Comparison of ENCODE assay signal across 15 cellular contexts in the genomic region with DNA sequence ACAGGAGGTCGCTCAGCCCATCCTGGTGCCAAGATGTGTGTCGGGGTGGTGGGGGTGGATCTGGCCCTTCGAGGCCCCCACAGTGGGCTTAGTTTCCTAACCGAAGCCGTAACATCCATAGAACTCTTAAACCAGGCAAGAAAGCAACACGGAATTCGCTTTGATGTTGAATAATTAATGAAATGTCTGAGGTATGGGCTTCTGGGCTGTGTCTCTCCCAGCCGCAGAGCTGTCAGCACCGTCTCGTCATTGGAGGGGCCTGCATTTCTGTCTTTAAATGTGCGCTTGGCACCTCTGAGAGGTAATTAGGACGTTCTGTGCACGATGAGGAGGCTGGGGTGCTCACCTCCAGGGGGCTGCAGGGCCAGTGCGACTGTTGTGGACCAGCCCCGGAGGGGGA. TPM values are rescaled to one million over a fixed set of nuclear protein-coding genes. Genes with fewer than 3 reads are reported as not detected.
DNase-seq lines count a peak whose midpoint lies in the region; TF ChIP-seq lines count a peak whose summit lies in the region.
"Had no signal": no experiment of that assay in that cellular context is flagged by ENCODE, and none has a peak within 500 bp of the region (broad histone marks: within the 10 kb centered on the region; RNA-seq: fewer than 3 reads in every experiment).

No MANE protein-coding gene starts in this region.

- H3F3A ChIP-seq in neural cell (ENCODE audit: insufficient read depth, low read length, poor library complexity, severe bottlenecking) (no peaks in the 10 kb centered on the region), GM23248 (ENCODE audit: insufficient read depth) (no peaks in the 10 kb centered on the region)

- H3K9me2 ChIP-seq in neural cell (ENCODE audit: insufficient read depth, low read length), result no peaks in the 10 kb centered on the region
- H3K9me2 ChIP-seq in GM23248 (ENCODE audit: insufficient read depth), result no peaks in the 10 kb centered on the region

- H3K4me2 ChIP-seq in BLaER1 treated with 17β-estradiol and CSF1 and Interleukin-3, amounts not matched to agents 10 nM and 100 nM, result peak overlapping the region in 8 of 11 experiments; percentile 6 to 88 (median 42); a peak in 8 of 22 replicates
- H3K4me2 ChIP-seq in neural cell (ENCODE audit: low read length), result no peak overlapping the region
- no peak overlapping the region for H3K4me2 ChIP-seq in GM23248 (ENCODE audit: unreplicated experiment)
- H3K4me2 ChIP-seq: GM23338 had no signal

- peaks cover 62% of the 10 kb centered on the region for H3K4me1 Mint-ChIP-seq in brain
- H3K4me1 Mint-ChIP-seq: GM23338 had no signal

- TF ChIP-seq CTCF in brain (conservative IDR thresholded peaks at IDR 0.05) (no peak), neural cell (IDR thresholded peaks at IDR 0.05; ENCODE audit: poor library complexity, severe bottlenecking) (no peak)

- peak overlapping the region in 2 of 5 experiments; percentile 5 to 36 for H3K4me3 Mint-ChIP-seq in brain
- H3K4me3 Mint-ChIP-seq: CD8-positive, alpha-beta T cell; GM23338; IgD-negative memory B cell had no signal

- TF ChIP-seq EP300 in neural cell (conservative IDR thresholded peaks at IDR 0.05; ENCODE audit: poor library complexity, severe bottlenecking), result no peak

- TF ChIP-seq RAD21 in neural cell (conservative IDR thresholded peaks at IDR 0.05), result no peak

- H3K27me3 Mint-ChIP-seq in brain, result peaks cover 3% of the 10 kb centered on the region

- H3K4me1 ChIP-seq in BLaER1 treated with 17β-estradiol and CSF1 and Interleukin-3, amounts not matched to agents 10 nM and 100 nM, result peaks cover under 1 to 81% (median 72%) of the 10 kb centered on the region in 10 experiments; a peak in 19 of 20 replicates
- H3K4me1 ChIP-seq in GM23248 (ENCODE audit: insufficient read depth), result no peaks in the 10 kb centered on the region

- no peaks in the 10 kb centered on the region for H3K9me3 ChIP-seq in BLaER1 treated with 17β-estradiol and CSF1 and Interleukin-3, amounts not matched to agents 10 nM and 100 nM (replicated peaks in 1 of 11)
- H3K9me3 ChIP-seq in neural cell (ENCODE audit: low read length) (no peaks in the 10 kb centered on the region), GM23248 (ENCODE audit: low read depth) (no peaks in the 10 kb centered on the region)

- H3K9ac ChIP-seq in BLaER1 treated with 17β-estradiol and CSF1 and Interleukin-3, amounts not matched to agents 10 nM and 100 nM, result no peak overlapping the region
- H3K9ac ChIP-seq in neural cell (ENCODE audit: low read length) (peak overlapping the region; percentile 6), GM23248 (no peak overlapping the region)

- no peaks in the 10 kb centered on the region for H3K36me3 Mint-ChIP-seq in brain
- H3K36me3 Mint-ChIP-seq: CD8-positive, alpha-beta T cell; IgD-negative memory B cell had no signal

- in situ Hi-C loops in GM23248 (cut with MboI), result no loop called here

- peaks cover 0 to 75% (median 23%) of the 10 kb centered on the region in 11 experiments; a peak in 16 of 22 replicates for H4K20me1 ChIP-seq in BLaER1 treated with 17β-estradiol and CSF1 and Interleukin-3, amounts not matched to agents 10 nM and 100 nM
- no peaks in the 10 kb centered on the region for H4K20me1 ChIP-seq in neural cell (ENCODE audit: insufficient read depth)
- no peaks in the 10 kb centered on the region for H4K20me1 ChIP-seq in GM23248 (ENCODE audit: insufficient read depth)

- WGBS in GM23248 (ENCODE audit: low coverage in 1 of 2, low lambda C conversion rate in 2 of 2, missing lambda C conversion rate in 2 of 2), 2 experiments, result 3 to 5% methylated on average over 15 of the region's 15 CpGs

- H3K4me3 ChIP-seq in BLaER1 treated with 17β-estradiol and CSF1 and Interleukin-3, amounts not matched to agents 10 nM and 100 nM, result no peak overlapping the region
- H3K4me3 ChIP-seq in neural cell (ENCODE audit: low read length), result no peak overlapping the region
- no peak overlapping the region for H3K4me3 ChIP-seq in GM23248
- H3K4me3 ChIP-seq: GM23338 had no signal

- peak overlapping the region in 3 of 5 experiments; percentile 78 to 92 (median 89) for H3K27ac Mint-ChIP-seq in brain
- H3K27ac Mint-ChIP-seq: CD8-positive, alpha-beta T cell; GM23338; IgD-negative memory B cell had no signal

- H3K9me3 Mint-ChIP-seq in brain, result peaks cover 0 to 3% (median 0%) of the 10 kb centered on the region in 5 experiments
- H3K9me3 Mint-ChIP-seq: CD8-positive, alpha-beta T cell; GM23338; IgD-negative memory B cell had no signal

- H3K27me3 ChIP-seq in BLaER1 treated with 17β-estradiol and CSF1 and Interleukin-3, amounts not matched to agents 10 nM and 100 nM, result peaks cover 13 to 51% (median 41%) of the 10 kb centered on the region in 11 experiments
- no peaks in the 10 kb centered on the region for H3K27me3 ChIP-seq in neural cell (ENCODE audit: insufficient read depth, low read depth, low read length)
- peaks cover 32% of the 10 kb centered on the region for H3K27me3 ChIP-seq in GM23248 (replicated peaks; ENCODE audit: insufficient read depth)

- H2AFZ ChIP-seq in neural cell (ENCODE audit: low read depth, low read length) (no peak overlapping the region), GM23248 (no peak overlapping the region)
- H2AFZ ChIP-seq: GM23338 had no signal

- H3K27ac ChIP-seq in BLaER1 treated with 17β-estradiol and CSF1 and Interleukin-3, amounts not matched to agents 10 nM and 100 nM, result no peak overlapping the region
- peak overlapping the region; percentile 18 for H3K27ac ChIP-seq in neural cell (ENCODE audit: low read length)
- H3K27ac ChIP-seq in GM23248, result no peak overlapping the region

- no peaks in the 10 kb centered on the region for H3K36me3 ChIP-seq in BLaER1 treated with 17β-estradiol and CSF1 and Interleukin-3, amounts not matched to agents 10 nM and 100 nM
- H3K36me3 ChIP-seq in neural cell (ENCODE audit: insufficient read depth, low read length), result no peaks in the 10 kb centered on the region
- no peaks in the 10 kb centered on the region for H3K36me3 ChIP-seq in GM23248 (ENCODE audit: low read depth)

- DNase-seq in medulla oblongata (ENCODE audit: extremely low spot score), result no peak
- DNase-seq in stimulated activated CD8-positive, alpha-beta memory T cell treated with anti-CD3 and anti-CD28 coated beads, Interleukin-4, amount 100 ng/mL, for 48 hours, result no peak
- DNase-seq in GM23248, result no peak
- DNase-seq in DMS79 treated with DMSO at 0.1 percent for 48 hours (lab: John Stamatoyannopoulos, UW), result no peak
- DNase-seq: AML-193; Calu3; CD8-positive, alpha-beta T cell; DND-41; EL; KBM-7 had no signal

- H3K79me2 ChIP-seq in neural cell (replicated peaks; ENCODE audit: insufficient read depth, low read length) (no peaks in the 10 kb centered on the region), GM23248 (ENCODE audit: insufficient read depth) (no peaks in the 10 kb centered on the region)

TF ChIP-seq in neural cell, 6 proteins besides CTCF, POLR2A, EP300 and RAD21:
- TF ChIP-seq POLR2AphosphoS5 (IDR thresholded peaks at IDR 0.05) (no peak), SMC3 (conservative IDR thresholded peaks at IDR 0.05; ENCODE audit: poor library complexity) (no peak), EZH2 (IDR thresholded peaks at IDR 0.05; ENCODE audit: borderline replicate concordance, insufficient read depth, low read length, poor library complexity, severe bottlenecking) (no peak), REST (IDR thresholded peaks at IDR 0.05; ENCODE audit: borderline replicate concordance) (no peak), TAF1 (IDR thresholded peaks at IDR 0.05; ENCODE audit: low read depth) (no peak), MXI1 (conservative IDR thresholded peaks at IDR 0.05; ENCODE audit: poor library complexity, severe bottlenecking) (no peak)

RNA-seq across cellular contexts. Expression of gene PLCH2, which starts 13.3 kb away (rescaled TPM):
- polyA plus RNA-seq in brain (ENCODE audit: insufficient read depth, low read depth, low replicate concordance) (5.5 TPM), neural cell (5.7 and 6.6 TPM in 2 replicates), GM23248 (2016; fragmentation: Nextera tagmentation; extraction: Ambion mirVana) (not detected in 2 replicates)
- polyA minus RNA-seq in neural cell, result 6.4 and 7.3 TPM in 2 replicates
- 0.13 TPM in 1 of 2 replicates, not detected in the other for total RNA-seq in GM23248 (2014; rRNA removed; shearing (Covaris generic))
- polyA plus RNA-seq: GM23338 had no signal

RNA-seq across cellular contexts. Expression of gene PEX10, which starts 50.5 kb away (rescaled TPM):
- 39.1 TPM for polyA plus RNA-seq in brain (ENCODE audit: insufficient read depth, low read depth, low replicate concordance)
- polyA plus RNA-seq in neural cell, result 29.4 and 30.1 TPM in 2 replicates
- 23.0 and 28.0 TPM in 2 replicates for polyA minus RNA-seq in neural cell
- total RNA-seq in GM23248 (2014; rRNA removed; shearing (Covaris generic)), result 51.3 and 59.1 TPM in 2 replicates
- polyA plus RNA-seq in GM23248 (2016; fragmentation: Nextera tagmentation; extraction: Ambion mirVana), result 24.7 and 29.1 TPM in 2 replicates

Comparison
In these comparisons a context has a peak if more than half of its experiments do, and no peak if none do; other contexts are left out.
1. H3K4me2 ChIP-seq: peak in BLaER1 treated with 17β-estradiol and CSF1 and Interleukin-3, amounts not matched to agents 10 nM and 100 nM (8 of 11); none in neural cell (single experiment) and GM23248 (single experiment).